8 cellular contexts compared by ENCODE assay signal in the genomic region with DNA sequence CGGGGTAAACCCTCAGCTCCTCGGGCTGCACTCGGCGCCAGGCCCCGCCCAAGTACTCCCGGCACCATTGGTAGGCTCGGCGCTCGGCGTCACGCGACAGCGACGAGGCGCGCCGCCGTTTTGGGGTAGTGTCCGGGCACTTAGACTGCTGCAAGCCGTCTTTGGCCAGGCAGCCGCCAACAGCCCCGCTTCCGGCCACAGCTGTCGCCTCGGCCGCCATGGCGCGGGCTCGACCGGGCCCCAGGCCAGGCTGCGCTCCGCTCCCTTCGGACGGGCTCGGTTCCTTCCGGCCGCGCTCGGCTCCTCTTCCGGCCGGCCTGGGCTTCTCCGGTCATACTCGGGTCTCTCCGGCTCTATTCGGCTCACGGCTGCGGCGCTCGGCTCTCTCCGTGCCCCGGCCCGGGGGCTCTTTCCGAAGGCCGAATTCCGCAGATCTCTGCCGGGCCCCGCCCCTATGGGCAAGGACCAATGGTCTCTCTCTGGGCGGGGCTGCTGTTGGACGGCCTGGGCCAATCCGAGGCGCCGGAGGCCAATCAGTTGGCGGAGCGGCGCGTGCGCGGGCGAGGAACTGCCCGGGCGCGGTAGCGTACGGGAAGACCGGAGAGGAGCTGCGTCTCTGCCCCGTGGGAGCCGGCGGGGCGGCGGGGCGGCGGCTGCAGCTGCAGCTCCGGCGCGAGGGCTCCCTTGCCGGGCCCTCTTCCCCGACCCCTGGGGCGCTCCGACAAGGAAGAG. TPM values are rescaled to one million over a fixed set of nuclear protein-coding genes. Genes with fewer than 3 reads are reported as not detected.
DNase-seq lines count a peak whose midpoint lies in the region; ATAC-seq and TF ChIP-seq lines count a peak whose summit lies in the region.

A gene with protein sequence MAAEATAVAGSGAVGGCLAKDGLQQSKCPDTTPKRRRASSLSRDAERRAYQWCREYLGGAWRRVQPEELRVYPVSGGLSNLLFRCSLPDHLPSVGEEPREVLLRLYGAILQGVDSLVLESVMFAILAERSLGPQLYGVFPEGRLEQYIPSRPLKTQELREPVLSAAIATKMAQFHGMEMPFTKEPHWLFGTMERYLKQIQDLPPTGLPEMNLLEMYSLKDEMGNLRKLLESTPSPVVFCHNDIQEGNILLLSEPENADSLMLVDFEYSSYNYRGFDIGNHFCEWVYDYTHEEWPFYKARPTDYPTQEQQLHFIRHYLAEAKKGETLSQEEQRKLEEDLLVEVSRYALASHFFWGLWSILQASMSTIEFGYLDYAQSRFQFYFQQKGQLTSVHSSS (minus strand): TSS at position 288 of the 732 bp plus-strand sequence. CDS start 68 bp downstream, at position 220.

- H3K36me3 Mint-ChIP-seq in activated naive CD8-positive, alpha-beta T cell treated with anti-CD3 and anti-CD28 coated beads, Interleukin-2, amount 50 U/mL, for 24 hours (ENCODE audit: low read depth) = peaks cover 5% of the 10 kb centered on the region

- 0% methylated on average over 48 to 90 of the region's 90 CpGs for WGBS in ovary, 3 donors
- WGBS in thyroid gland, 2 donors = 0 to 1% methylated on average over 29 to 40 of the region's 90 CpGs

- H3K27ac Mint-ChIP-seq in activated naive CD8-positive, alpha-beta T cell treated with anti-CD3 and anti-CD28 coated beads, Interleukin-2, amount 50 U/mL, for 24 hours = peak within 1 kb of the TSS; percentile 90

- H3K4me1 ChIP-seq in ovary (ENCODE audit: insufficient read depth) (peaks cover 13% of the 10 kb centered on the region), thyroid gland (peaks cover 13 to 35% of the 10 kb centered on the region in 2 donors)

- H3K36me3 ChIP-seq in ovary = no peaks in the 10 kb centered on the region
- H3K36me3 ChIP-seq in thyroid gland = no peaks in the 10 kb centered on the region

- H3K4me3 Mint-ChIP-seq in activated naive CD8-positive, alpha-beta T cell treated with anti-CD3 and anti-CD28 coated beads, Interleukin-2, amount 50 U/mL, for 24 hours = peak within 1 kb of the TSS; percentile 91

- H3K4me1 Mint-ChIP-seq in activated naive CD8-positive, alpha-beta T cell treated with anti-CD3 and anti-CD28 coated beads, Interleukin-2, amount 50 U/mL, for 24 hours = peaks cover 27% of the 10 kb centered on the region

- H3K27me3 Mint-ChIP-seq in activated naive CD8-positive, alpha-beta T cell treated with anti-CD3 and anti-CD28 coated beads, Interleukin-2, amount 50 U/mL, for 24 hours = no peaks in the 10 kb centered on the region

- H3K4me3 ChIP-seq in GM12865 (ENCODE audit: low read depth, low read length) (peak within 1 kb of the TSS; percentile 84), ovary (peak within 1 kb of the TSS; percentile 86), thyroid gland (replicated peaks in 1 of 3) (peak within 1 kb of the TSS; percentile 75 to 95 (median 80))

- intact Hi-C loops in Right ventricle myocardium inferior (cut with DNase I) (loop anchor here (5.0 kb wide), 1 partner anchor 75 kb away; a partner anchor contains a TSS), ovary (cut with DNase I) (no loop called here), thyroid gland (cut with DNase I) (loop anchor here (5.0 kb wide), 1 partner anchor 60 kb away; no protein-coding TSS in a partner anchor)

- H3K27me3 ChIP-seq in ovary (no peaks in the 10 kb centered on the region), thyroid gland (no peaks in the 10 kb centered on the region)

- no peaks in the 10 kb centered on the region for H3K9me3 ChIP-seq in ovary
- no peaks in the 10 kb centered on the region for H3K9me3 ChIP-seq in thyroid gland

- H3K27ac ChIP-seq in ovary (peak within 1 kb of the TSS; percentile 59 to 94), thyroid gland (peak within 1 kb of the TSS; percentile 95 to 98 (median 96))

- TF ChIP-seq POLR2A in ovary (IDR thresholded peaks at IDR 0.05) (peak; percentile 78), thyroid gland (IDR thresholded peaks at IDR 0.05) (peak; percentile 64 to 94)

- ATAC-seq in HG02763 (IDR thresholded peaks at IDR 0.05; ENCODE audit: unreplicated experiment) (peak; percentile 92), Right ventricle myocardium inferior (peak; percentile 96)
- peak; percentile 95 for ATAC-seq in activated naive CD8-positive, alpha-beta T cell treated with anti-CD3 and anti-CD28 coated beads, Interleukin-2, amount 50 U/mL, for 24 hours

- no peak for TF ChIP-seq EP300 in ovary (IDR thresholded peaks at IDR 0.05)

- DNase-seq in GM12865 (ENCODE audit: low read depth) (peak; percentile 99), NCI-H1417 treated with DMSO at 0.1 percent for 48 hours (lab: John Stamatoyannopoulos, UW) (peak; percentile 58), SW480 (ENCODE audit: low spot score) (peak; percentile 96), Right ventricle myocardium inferior (ENCODE audit: missing footprints) (peak; percentile 99), ovary (peak; percentile 98 to 99 (median 99)), thyroid gland (peak; percentile 99 to 100)
- DNase-seq in activated naive CD8-positive, alpha-beta T cell treated with anti-CD3 and anti-CD28 coated beads, Interleukin-2, amount 50 U/mL, for 24 hours = peak; percentile 98

- TF ChIP-seq CTCF in GM12865 (IDR thresholded peaks at IDR 0.05; ENCODE audit: insufficient read depth, low read depth, low read length, missing control alignments) (no peak), ovary (IDR thresholded peaks at IDR 0.05) (no peak), thyroid gland (IDR thresholded peaks at IDR 0.05) (no peak)

- H3K9me3 Mint-ChIP-seq in activated naive CD8-positive, alpha-beta T cell treated with anti-CD3 and anti-CD28 coated beads, Interleukin-2, amount 50 U/mL, for 24 hours = no peaks in the 10 kb centered on the region

RNA-seq across cellular contexts. Expression of the gene that starts here (rescaled TPM):
- total RNA-seq in Right ventricle myocardium inferior = 37.8 TPM
- 10 to 100 TPM; 34.9 to 73.2 (median 48.8) TPM for total RNA-seq in ovary
- 10 to 100 TPM; 42.2 to 44.2 TPM for polyA plus RNA-seq in ovary
- 10 to 100 TPM; 49.1 to 96.9 (median 67.8) TPM for total RNA-seq in thyroid gland

Comparison
In these comparisons a context has a peak if more than half of its experiments do, and no peak if none do; other contexts are left out.
1. Peak in every context shown above with its lines: DNase-seq, ATAC-seq, H3K4me3 ChIP-seq and H3K27ac ChIP-seq.
2. intact Hi-C loops: an anchor here in Right ventricle myocardium inferior (5.0 kb wide) and thyroid gland (5.0 kb wide); none called in ovary.